ENCODE assay signal across 8 cellular contexts in the genomic region with DNA sequence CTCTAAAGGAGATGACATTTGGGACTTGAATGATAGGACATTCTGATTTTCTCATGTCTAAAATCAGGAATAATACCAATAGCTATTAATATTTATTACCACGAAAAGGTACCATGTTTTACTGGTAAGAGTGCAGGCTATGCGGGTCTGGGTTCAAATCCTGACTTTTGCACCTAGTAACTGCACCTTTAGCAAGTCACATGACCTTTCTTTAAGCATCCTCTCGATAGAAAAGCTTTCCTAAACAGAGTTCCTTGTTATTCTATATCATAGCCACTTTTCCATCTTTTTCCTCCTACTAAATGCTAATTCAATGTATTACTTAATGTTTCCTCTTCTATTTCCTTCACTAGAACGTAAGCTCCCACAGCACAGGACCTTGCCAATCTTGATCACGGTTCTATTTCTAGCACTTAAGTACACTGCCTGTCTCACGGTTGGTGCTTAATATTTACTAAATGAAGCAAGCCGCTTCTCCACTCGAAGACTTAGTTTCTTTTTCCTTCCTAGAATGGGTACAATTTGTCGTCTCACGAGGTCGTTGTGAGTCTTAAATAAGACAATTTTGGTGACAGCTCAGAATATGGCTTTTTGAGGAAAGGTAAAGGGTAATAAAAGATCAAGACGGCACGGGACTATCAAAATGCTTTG. TPM values are rescaled to one million over a fixed set of nuclear protein-coding genes. Genes with fewer than 3 reads are reported as not detected.
DNase-seq lines count a peak whose midpoint lies in the region; ATAC-seq and FAIRE-seq lines count a peak whose summit lies in the region.

No MANE protein-coding gene starts in this region.

- 13% methylated on average over 13 of the region's 13 CpGs for WGBS in right cardiac atrium
- WGBS in small intestine, 3 donors = 6 to 11% (median 7%) methylated on average over 13 of the region's 13 CpGs

- H3K4me1 Mint-ChIP-seq in activated CD4-positive, alpha-beta T cell treated with anti-CD3 and anti-CD28 coated beads, Interleukin-2, amount 10 ng/mL, durations not matched to agents 7 days and 5 days = peaks cover 54% of the 10 kb centered on the region
- peaks cover 42% of the 10 kb centered on the region for H3K4me1 Mint-ChIP-seq in activated CD4-positive, alpha-beta memory T cell treated with anti-CD3 and anti-CD28 coated beads, Interleukin-2, amount 10 ng/mL, durations not matched to agents 7 days and 5 days

- POLR2A ChIA-PET in activated CD4-positive, alpha-beta T cell treated with anti-CD3 and anti-CD28 coated beads, Interleukin-2, amount 10 ng/mL, durations not matched to agents 7 days and 5 days (lab: Charles Lee) = no interaction called here
- POLR2A ChIA-PET in activated CD4-positive, alpha-beta memory T cell treated with anti-CD3 and anti-CD28 coated beads, Interleukin-2, amount 10 ng/mL, durations not matched to agents 7 days and 5 days (lab: Charles Lee) = interaction anchor here (0.6 to 3.7 kb wide), 12 partner anchors 10 to 991 kb away, joined by 3 to 16 read pairs (median 5); partner anchors contain the start of genes MORN5, NDUFA8, RC3H2 and TTLL11

- H3K4me1 ChIP-seq in right cardiac atrium (ENCODE audit: control insufficient read depth, insufficient read depth, low read length) (peaks cover 7% of the 10 kb centered on the region), small intestine (ENCODE audit: control insufficient read depth in 2 of 2, insufficient read depth in 1 of 2, low read depth in 1 of 2, low read length in 1 of 2) (peaks cover 3 to 10% of the 10 kb centered on the region in 2 donors)

- H3K4me3 ChIP-seq in right cardiac atrium (ENCODE audit: low read length) (peak overlapping the region; percentile 48), small intestine (ENCODE audit: low read depth in 1 of 2, low read length in 2 of 2) (peak overlapping the region; percentile 64 to 71)

- H3K36me3 Mint-ChIP-seq in activated CD4-positive, alpha-beta T cell treated with anti-CD3 and anti-CD28 coated beads, Interleukin-2, amount 10 ng/mL, durations not matched to agents 7 days and 5 days (ENCODE audit: low read depth) = peaks cover 26% of the 10 kb centered on the region
- H3K36me3 Mint-ChIP-seq in activated CD4-positive, alpha-beta memory T cell treated with anti-CD3 and anti-CD28 coated beads, Interleukin-2, amount 10 ng/mL, durations not matched to agents 7 days and 5 days (ENCODE audit: low read depth) = peaks cover 25% of the 10 kb centered on the region

- peak; percentile 27 to 32 for ATAC-seq in right cardiac atrium

- H3K27me3 ChIP-seq in right cardiac atrium (ENCODE audit: control insufficient read depth, insufficient read depth) (no peaks in the 10 kb centered on the region), small intestine (ENCODE audit: control insufficient read depth in 2 of 2, insufficient read depth in 2 of 2, low read length in 2 of 2) (no peaks in the 10 kb centered on the region)

- peaks cover 7 to 9% of the 10 kb centered on the region in 2 donors for H3K36me3 ChIP-seq in small intestine (ENCODE audit: control insufficient read depth in 2 of 2, insufficient read depth in 2 of 2, low read length in 2 of 2)

- no peaks in the 10 kb centered on the region for H3K9me3 ChIP-seq in right cardiac atrium (ENCODE audit: control insufficient read depth, low read length)
- H3K9me3 ChIP-seq in small intestine (ENCODE audit: control insufficient read depth, low read depth) = no peaks in the 10 kb centered on the region

- no peak for FAIRE-seq in small intestine (lab: Jason Lieb, UNC)

- H3K9me3 Mint-ChIP-seq in activated CD4-positive, alpha-beta T cell treated with anti-CD3 and anti-CD28 coated beads, Interleukin-2, amount 10 ng/mL, durations not matched to agents 7 days and 5 days = no peaks in the 10 kb centered on the region
- no peaks in the 10 kb centered on the region for H3K9me3 Mint-ChIP-seq in activated CD4-positive, alpha-beta memory T cell treated with anti-CD3 and anti-CD28 coated beads, Interleukin-2, amount 10 ng/mL, durations not matched to agents 7 days and 5 days

- intact Hi-C loops in right cardiac atrium (cut with DNase I) = loop anchor here in 1 of 4 donors (10.0 kb wide), 1 partner anchor 81 kb away; no protein-coding TSS in a partner anchor

- peak overlapping the region; percentile 74 for H3K27ac ChIP-seq in right cardiac atrium (ENCODE audit: low read length)
- H3K27ac ChIP-seq in small intestine (ENCODE audit: low read depth in 1 of 2, low read length in 1 of 2) = peak overlapping the region; percentile 73 to 93

- DNase-seq in activated CD4-positive, alpha-beta T cell treated with anti-CD3 and anti-CD28 coated beads, Interleukin-2, amount 10 ng/mL, durations not matched to agents 7 days and 5 days = peak; percentile 22
- DNase-seq in activated CD4-positive, alpha-beta T cell treated with anti-CD3 and anti-CD28 coated beads, Interleukin-2, amount 50 U/mL, for 4 hours = no peak
- no peak for DNase-seq in activated CD4-positive, alpha-beta memory T cell treated with anti-CD3 and anti-CD28 coated beads, Interleukin-2, amount 10 ng/mL, durations not matched to agents 7 days and 5 days
- DNase-seq in right cardiac atrium (no peak), small intestine (no peak), NCI-H774 (lab: John Stamatoyannopoulos, UW) (no peak)
- no peak for DNase-seq in stimulated activated CD4-positive, alpha-beta T cell treated with anti-CD3 and anti-CD28 coated beads, Interleukin-12 subunit alpha, Interleukin-12 subunit beta, amount 100 ng/mL, for 4 hours
- no peak for DNase-seq in stimulated activated CD4-positive, alpha-beta T cell treated with anti-CD3 and anti-CD28 coated beads, Interleukin-15, amount 100 ng/mL, for 24 hours

- H3K27ac Mint-ChIP-seq in activated CD4-positive, alpha-beta T cell treated with anti-CD3 and anti-CD28 coated beads, Interleukin-2, amount 10 ng/mL, durations not matched to agents 7 days and 5 days = peak overlapping the region; percentile 100
- H3K27ac Mint-ChIP-seq in activated CD4-positive, alpha-beta memory T cell treated with anti-CD3 and anti-CD28 coated beads, Interleukin-2, amount 10 ng/mL, durations not matched to agents 7 days and 5 days = peak overlapping the region; percentile 97

- CTCF ChIA-PET in activated CD4-positive, alpha-beta T cell treated with anti-CD3 and anti-CD28 coated beads, Interleukin-2, amount 10 ng/mL, durations not matched to agents 7 days and 5 days (lab: Charles Lee) = no interaction called here
- CTCF ChIA-PET in activated CD4-positive, alpha-beta memory T cell treated with anti-CD3 and anti-CD28 coated beads, Interleukin-2, amount 10 ng/mL, durations not matched to agents 7 days and 5 days (lab: Charles Lee) = interaction anchor here (1.3 to 4.4 kb wide), 5 partner anchors 14 to 141 kb away, joined by 3 to 21 read pairs (median 4); no protein-coding TSS in a partner anchor

- no peaks in the 10 kb centered on the region for H3K27me3 Mint-ChIP-seq in activated CD4-positive, alpha-beta T cell treated with anti-CD3 and anti-CD28 coated beads, Interleukin-2, amount 10 ng/mL, durations not matched to agents 7 days and 5 days
- no peaks in the 10 kb centered on the region for H3K27me3 Mint-ChIP-seq in activated CD4-positive, alpha-beta memory T cell treated with anti-CD3 and anti-CD28 coated beads, Interleukin-2, amount 10 ng/mL, durations not matched to agents 7 days and 5 days

- peak overlapping the region; percentile 89 for H3K4me3 Mint-ChIP-seq in activated CD4-positive, alpha-beta T cell treated with anti-CD3 and anti-CD28 coated beads, Interleukin-2, amount 10 ng/mL, durations not matched to agents 7 days and 5 days
- peak overlapping the region; percentile 94 for H3K4me3 Mint-ChIP-seq in activated CD4-positive, alpha-beta memory T cell treated with anti-CD3 and anti-CD28 coated beads, Interleukin-2, amount 10 ng/mL, durations not matched to agents 7 days and 5 days

RNA-seq across cellular contexts. Expression of gene RBM18, which starts 0.8 kb away (rescaled TPM):
- total RNA-seq in activated CD4-positive, alpha-beta T cell treated with anti-CD3 and anti-CD28 coated beads, Interleukin-2, amount 10 ng/mL, durations not matched to agents 7 days and 5 days = 10 to 100 TPM; 21.5 to 23.6 TPM
- 10 to 100 TPM; 21.6 to 25.6 TPM for total RNA-seq in activated CD4-positive, alpha-beta memory T cell treated with anti-CD3 and anti-CD28 coated beads, Interleukin-2, amount 10 ng/mL, durations not matched to agents 7 days and 5 days
- 10 to 100 TPM; 30.4 to 36.2 (median 33.2) TPM for total RNA-seq in right cardiac atrium
- polyA plus RNA-seq in right cardiac atrium = 13.8 TPM
- polyA plus RNA-seq in small intestine = 1 to 10 TPM; 6.5 to 9.4 (median 7.6) TPM

RNA-seq across cellular contexts. Expression of gene MRRF, which starts 0.9 kb away (rescaled TPM):
- total RNA-seq in activated CD4-positive, alpha-beta T cell treated with anti-CD3 and anti-CD28 coated beads, Interleukin-2, amount 10 ng/mL, durations not matched to agents 7 days and 5 days = 10 to 100 TPM; 34.1 to 35.4 TPM
- total RNA-seq in activated CD4-positive, alpha-beta memory T cell treated with anti-CD3 and anti-CD28 coated beads, Interleukin-2, amount 10 ng/mL, durations not matched to agents 7 days and 5 days = 10 to 100 TPM; 27.0 to 29.2 TPM
- total RNA-seq in right cardiac atrium = 10 to 100 TPM; 24.9 to 33.8 (median 28.7) TPM
- polyA plus RNA-seq in right cardiac atrium = 23.1 TPM
- 10 to 100 TPM; 46.2 to 72.7 (median 57.3) TPM for polyA plus RNA-seq in small intestine

RNA-seq across cellular contexts. Expression of gene LHX6, which starts 35.1 kb away (rescaled TPM):
- total RNA-seq in activated CD4-positive, alpha-beta T cell treated with anti-CD3 and anti-CD28 coated beads, Interleukin-2, amount 10 ng/mL, durations not matched to agents 7 days and 5 days = not detected
- total RNA-seq in activated CD4-positive, alpha-beta memory T cell treated with anti-CD3 and anti-CD28 coated beads, Interleukin-2, amount 10 ng/mL, durations not matched to agents 7 days and 5 days = not detected
- 1 to 10 TPM; 1.2 to 6.4 (median 1.8) TPM for total RNA-seq in right cardiac atrium
- 2.9 TPM for polyA plus RNA-seq in right cardiac atrium
- 1 to 10 TPM in 1 of 3 donors, under 1 TPM in 2; 0.27 to 7.7 (median 0.45) TPM for polyA plus RNA-seq in small intestine
